ENCODE assay signal across 1 cellular context in genomic region chr4:186167605-186168004, GRCh38.
TF ChIP-seq lines count a peak whose summit lies in the region.

No MANE protein-coding gene starts in this region.

TF ChIP-seq in GM23338, 12 proteins besides CTCF, POLR2A, EP300 and RAD21 (continued from another document):
- TF ChIP-seq, protein P1, sequence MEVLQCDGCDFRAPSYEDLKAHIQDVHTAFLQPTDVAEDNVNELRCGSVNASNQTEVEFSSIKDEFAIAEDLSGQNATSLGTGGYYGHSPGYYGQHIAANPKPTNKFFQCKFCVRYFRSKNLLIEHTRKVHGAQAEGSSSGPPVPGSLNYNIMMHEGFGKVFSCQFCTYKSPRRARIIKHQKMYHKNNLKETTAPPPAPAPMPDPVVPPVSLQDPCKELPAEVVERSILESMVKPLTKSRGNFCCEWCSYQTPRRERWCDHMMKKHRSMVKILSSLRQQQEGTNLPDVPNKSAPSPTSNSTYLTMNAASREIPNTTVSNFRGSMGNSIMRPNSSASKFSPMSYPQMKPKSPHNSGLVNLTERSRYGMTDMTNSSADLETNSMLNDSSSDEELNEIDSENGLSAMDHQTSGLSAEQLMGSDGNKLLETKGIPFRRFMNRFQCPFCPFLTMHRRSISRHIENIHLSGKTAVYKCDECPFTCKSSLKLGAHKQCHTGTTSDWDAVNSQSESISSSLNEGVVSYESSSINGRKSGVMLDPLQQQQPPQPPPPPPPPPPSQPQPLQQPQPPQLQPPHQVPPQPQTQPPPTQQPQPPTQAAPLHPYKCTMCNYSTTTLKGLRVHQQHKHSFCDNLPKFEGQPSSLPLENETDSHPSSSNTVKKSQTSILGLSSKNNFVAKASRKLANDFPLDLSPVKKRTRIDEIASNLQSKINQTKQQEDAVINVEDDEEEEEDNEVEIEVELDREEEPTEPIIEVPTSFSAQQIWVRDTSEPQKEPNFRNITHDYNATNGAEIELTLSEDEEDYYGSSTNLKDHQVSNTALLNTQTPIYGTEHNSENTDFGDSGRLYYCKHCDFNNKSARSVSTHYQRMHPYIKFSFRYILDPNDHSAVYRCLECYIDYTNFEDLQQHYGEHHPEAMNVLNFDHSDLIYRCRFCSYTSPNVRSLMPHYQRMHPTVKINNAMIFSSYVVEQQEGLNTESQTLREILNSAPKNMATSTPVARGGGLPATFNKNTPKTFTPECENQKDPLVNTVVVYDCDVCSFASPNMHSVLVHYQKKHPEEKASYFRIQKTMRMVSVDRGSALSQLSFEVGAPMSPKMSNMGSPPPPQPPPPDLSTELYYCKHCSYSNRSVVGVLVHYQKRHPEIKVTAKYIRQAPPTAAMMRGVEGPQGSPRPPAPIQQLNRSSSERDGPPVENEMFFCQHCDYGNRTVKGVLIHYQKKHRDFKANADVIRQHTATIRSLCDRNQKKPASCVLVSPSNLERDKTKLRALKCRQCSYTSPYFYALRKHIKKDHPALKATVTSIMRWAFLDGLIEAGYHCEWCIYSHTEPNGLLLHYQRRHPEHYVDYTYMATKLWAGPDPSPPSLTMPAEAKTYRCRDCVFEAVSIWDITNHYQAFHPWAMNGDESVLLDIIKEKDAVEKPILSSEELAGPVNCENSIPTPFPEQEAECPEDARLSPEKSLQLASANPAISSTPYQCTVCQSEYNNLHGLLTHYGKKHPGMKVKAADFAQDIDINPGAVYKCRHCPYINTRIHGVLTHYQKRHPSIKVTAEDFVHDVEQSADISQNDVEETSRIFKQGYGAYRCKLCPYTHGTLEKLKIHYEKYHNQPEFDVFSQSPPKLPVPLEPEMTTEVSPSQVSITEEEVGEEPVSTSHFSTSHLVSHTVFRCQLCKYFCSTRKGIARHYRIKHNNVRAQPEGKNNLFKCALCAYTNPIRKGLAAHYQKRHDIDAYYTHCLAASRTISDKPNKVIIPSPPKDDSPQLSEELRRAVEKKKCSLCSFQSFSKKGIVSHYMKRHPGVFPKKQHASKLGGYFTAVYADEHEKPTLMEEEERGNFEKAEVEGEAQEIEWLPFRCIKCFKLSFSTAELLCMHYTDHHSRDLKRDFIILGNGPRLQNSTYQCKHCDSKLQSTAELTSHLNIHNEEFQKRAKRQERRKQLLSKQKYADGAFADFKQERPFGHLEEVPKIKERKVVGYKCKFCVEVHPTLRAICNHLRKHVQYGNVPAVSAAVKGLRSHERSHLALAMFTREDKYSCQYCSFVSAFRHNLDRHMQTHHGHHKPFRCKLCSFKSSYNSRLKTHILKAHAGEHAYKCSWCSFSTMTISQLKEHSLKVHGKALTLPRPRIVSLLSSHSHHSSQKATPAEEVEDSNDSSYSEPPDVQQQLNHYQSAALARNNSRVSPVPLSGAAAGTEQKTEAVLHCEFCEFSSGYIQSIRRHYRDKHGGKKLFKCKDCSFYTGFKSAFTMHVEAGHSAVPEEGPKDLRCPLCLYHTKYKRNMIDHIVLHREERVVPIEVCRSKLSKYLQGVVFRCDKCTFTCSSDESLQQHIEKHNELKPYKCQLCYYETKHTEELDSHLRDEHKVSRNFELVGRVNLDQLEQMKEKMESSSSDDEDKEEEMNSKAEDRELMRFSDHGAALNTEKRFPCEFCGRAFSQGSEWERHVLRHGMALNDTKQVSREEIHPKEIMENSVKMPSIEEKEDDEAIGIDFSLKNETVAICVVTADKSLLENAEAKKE (CRISPR knock-in tag; IDR thresholded peaks at IDR 0.05), result no peak
- no peak for TF ChIP-seq EZH2 (IDR thresholded peaks at IDR 0.05; ENCODE audit: low read depth, unreplicated experiment)
